11 cellular contexts compared by ENCODE assay signal in genomic region chr4:120052840-120053239, GRCh38. TPM values are rescaled to one million over a fixed set of nuclear protein-coding genes. Genes with fewer than 3 reads are reported as not detected.
DNase-seq lines count a peak whose midpoint lies in the region; ATAC-seq, FAIRE-seq and TF ChIP-seq lines count a peak whose summit lies in the region.
"Had no signal": no experiment of that assay in that cellular context is flagged by ENCODE, and none has a peak within 500 bp of the region (broad histone marks: within the 10 kb centered on the region; RNA-seq: fewer than 3 reads in every experiment).

No MANE protein-coding gene starts in this region.

- H3K4me3 Mint-ChIP-seq in activated CD4-positive, alpha-beta T cell treated with anti-CD3 and anti-CD28 coated beads for 36 hours, result no peak overlapping the region
- H3K4me3 Mint-ChIP-seq: activated naive CD8-positive, alpha-beta T cell; B cell had no signal

- H3K4me1 Mint-ChIP-seq in activated CD4-positive, alpha-beta T cell treated with anti-CD3 and anti-CD28 coated beads for 36 hours, result peaks cover 2% of the 10 kb centered on the region

- H3K27ac ChIP-seq in SJCRH30 (no peak overlapping the region), skeletal muscle tissue (ENCODE audit: low read depth, low read length) (peak overlapping the region; percentile 28)

- H3K36me3 ChIP-seq in SJCRH30 (peaks cover 12% of the 10 kb centered on the region), skeletal muscle tissue (ENCODE audit: control insufficient read depth in 3 of 3, insufficient read depth in 3 of 3, low read length in 3 of 3) (no peaks in the 10 kb centered on the region)

- H3K4me1 ChIP-seq in SJCRH30 (no peaks in the 10 kb centered on the region), skeletal muscle tissue (ENCODE audit: control insufficient read depth in 3 of 3, insufficient read depth in 3 of 3, low read length in 3 of 3) (peaks cover 15 to 27% (median 16%) of the 10 kb centered on the region in 3 donors)

- CTCF ChIA-PET in activated CD4-positive, alpha-beta T cell treated with anti-CD3 and anti-CD28 coated beads for 36 hours (lab: Charles Lee), result no interaction called here

- ATAC-seq in activated CD4-positive, alpha-beta T cell treated with anti-CD3 and anti-CD28 coated beads for 36 hours, result no peak

- DNase-seq in NCI-H2227 (lab: John Stamatoyannopoulos, UW; ENCODE audit: unreplicated experiment) (peak; percentile 15), NCI-H2227 treated with DMSO at 0.1 percent for 48 hours (lab: John Stamatoyannopoulos, UW) (no peak), SJCRH30 (peak; percentile 53 to 69), foreskin fibroblast (peak; percentile 97 to 98), frontal cortex (ENCODE audit: low spot score in 2 of 2) (no peak), SHP77 (lab: John Stamatoyannopoulos, UW) (no peak)
- DNase-seq in activated CD4-positive, alpha-beta T cell treated with anti-CD3 and anti-CD28 coated beads for 36 hours, result no peak

- no peak for FAIRE-seq in frontal cortex (lab: Jason Lieb, UNC)
- FAIRE-seq: GM18507 had no signal

- no peak overlapping the region for H3K9ac ChIP-seq in skeletal muscle tissue (ENCODE audit: low read depth in 1 of 3, low read length in 3 of 3)

- H3K4me3 ChIP-seq in SJCRH30 (no peak overlapping the region), foreskin fibroblast (ENCODE audit: low read depth in 1 of 2, low read length in 2 of 2) (no peak overlapping the region), skeletal muscle tissue (ENCODE audit: low read length in 3 of 3) (no peak overlapping the region)

- no peaks in the 10 kb centered on the region for H3K9me3 Mint-ChIP-seq in activated CD4-positive, alpha-beta T cell treated with anti-CD3 and anti-CD28 coated beads for 36 hours (ENCODE audit: low read depth)

- H3K27me3 ChIP-seq in SJCRH30 (no peaks in the 10 kb centered on the region), skeletal muscle tissue (ENCODE audit: control insufficient read depth in 3 of 3, insufficient read depth in 3 of 3, low read length in 3 of 3) (no peaks in the 10 kb centered on the region)

- TF ChIP-seq CTCF in foreskin fibroblast (IDR thresholded peaks at IDR 0.05; ENCODE audit: low read depth, low read length), result no peak

- H3K27ac Mint-ChIP-seq in activated CD4-positive, alpha-beta T cell treated with anti-CD3 and anti-CD28 coated beads for 36 hours, result no peak overlapping the region
- H3K27ac Mint-ChIP-seq: activated naive CD8-positive, alpha-beta T cell; B cell had no signal

- no peaks in the 10 kb centered on the region for H3K27me3 Mint-ChIP-seq in activated CD4-positive, alpha-beta T cell treated with anti-CD3 and anti-CD28 coated beads for 36 hours
- H3K27me3 Mint-ChIP-seq: activated naive CD8-positive, alpha-beta T cell; B cell had no signal

- POLR2A ChIA-PET in activated CD4-positive, alpha-beta T cell treated with anti-CD3 and anti-CD28 coated beads for 36 hours (lab: Charles Lee), result no interaction called here

- H3K36me3 Mint-ChIP-seq in activated CD4-positive, alpha-beta T cell treated with anti-CD3 and anti-CD28 coated beads for 36 hours (ENCODE audit: low read depth), result peaks cover 12% of the 10 kb centered on the region

- no peaks in the 10 kb centered on the region for H3K9me3 ChIP-seq in SJCRH30 (replicated peaks)
- no peaks in the 10 kb centered on the region for H3K9me3 ChIP-seq in skeletal muscle tissue (ENCODE audit: control insufficient read depth in 3 of 3, low read length in 3 of 3)

- intact Hi-C loops in activated CD4-positive, alpha-beta T cell treated with anti-CD3 and anti-CD28 coated beads for 36 hours (cut with DNase I, micrococcal nuclease), result loop anchor here (2.0 to 5.0 kb wide), 2 partner anchors 496 to 1072 kb away; no protein-coding TSS in a partner anchor

RNA-seq across cellular contexts. Expression of gene MAD2L1, which starts 13.8 kb away (rescaled TPM):
- total RNA-seq in SJCRH30 (2014; rRNA removed; shearing (Covaris generic)), result 213 and 223 TPM in 2 replicates
- total RNA-seq in skeletal muscle tissue, result 4.2 TPM
- total RNA-seq in frontal cortex, result 4.9 TPM
- total RNA-seq in activated CD4-positive, alpha-beta T cell treated with anti-CD3 and anti-CD28 coated beads for 36 hours, result 100 to 1,000 TPM in 1 of 2 experiments, 10 to 100 TPM in 1; 55.8 to 104 TPM

Comparison
In these comparisons a context has a peak if more than half of its experiments do, and no peak if none do; other contexts are left out.
1. DNase-seq: peak in NCI-H2227 (single experiment), SJCRH30 (2 of 2) and foreskin fibroblast (2 of 2); none in NCI-H2227 treated with DMSO at 0.1 percent for 48 hours (single experiment), frontal cortex (0 of 2), activated CD4-positive, alpha-beta T cell treated with anti-CD3 and anti-CD28 coated beads for 36 hours (single experiment) and SHP77 (0 of 2).